Comparison of ENCODE assay signal across 1 cellular context in genomic region chr2:149146876-149147275, GRCh38.
TF ChIP-seq lines count a peak whose summit lies in the region.

No MANE protein-coding gene starts in this region.

TF ChIP-seq in GM23338, 12 proteins besides CTCF, POLR2A, EP300 and RAD21 (continued from another document):
- TF ChIP-seq ZNF462 (CRISPR knock-in tag; IDR thresholded peaks at IDR 0.05) (no peak), STAT1 (IDR thresholded peaks at IDR 0.05; ENCODE audit: unreplicated experiment) (no peak), ETS1 (IDR thresholded peaks at IDR 0.05) (no peak), ZNF114 (CRISPR knock-in tag; IDR thresholded peaks at IDR 0.05) (no peak), CREB1 (CRISPR knock-in tag; IDR thresholded peaks at IDR 0.05; ENCODE audit: low read depth) (no peak), JUNB (IDR thresholded peaks at IDR 0.05; ENCODE audit: unreplicated experiment) (no peak), EZH2phosphoT487 (IDR thresholded peaks at IDR 0.05; ENCODE audit: unreplicated experiment) (no peak), EZH2 (IDR thresholded peaks at IDR 0.05; ENCODE audit: low read depth, unreplicated experiment) (no peak), ZNF331 (CRISPR knock-in tag; IDR thresholded peaks at IDR 0.05; ENCODE audit: low read depth) (no peak), POLR2AphosphoS5 (IDR thresholded peaks at IDR 0.05; ENCODE audit: low read depth) (no peak)
